ENCODE assay signal across 9 cellular contexts in genomic region chr6:3157151-3157933, GRCh38. TPM values are rescaled to one million over a fixed set of nuclear protein-coding genes. Genes with fewer than 3 reads are reported as not detected.
A peak's percentile ranks its signal among the peaks of the same experiment; 100 is the strongest.
DNase-seq lines count a peak whose midpoint lies in the region; ATAC-seq, FAIRE-seq and TF ChIP-seq lines count a peak whose summit lies in the region.
"Had no signal": no experiment of that assay in that cellular context is flagged by ENCODE, and none has a peak within 500 bp of the region (broad histone marks: within the 10 kb centered on the region; RNA-seq: fewer than 3 reads in every experiment).

TUBB2A (minus strand) TSS chr6:3157544; CDS start chr6:3157463, 81 bp downstream.

- no peaks in the 10 kb centered on the region for H3K9me3 ChIP-seq in kidney (ENCODE audit: control insufficient read depth in 1 of 2, low read length in 2 of 2)

- H3K9me3 Mint-ChIP-seq in central memory CD8-positive, alpha-beta T cell: no peaks in the 10 kb centered on the region

- no peak for FAIRE-seq in kidney (lab: Jason Lieb, UNC)
- FAIRE-seq: G401.6 had no signal

- peaks cover 10% of the 10 kb centered on the region for H3K27me3 Mint-ChIP-seq in central memory CD8-positive, alpha-beta T cell

- peak; percentile 81 for ATAC-seq in HG02642 (IDR thresholded peaks at IDR 0.05; ENCODE audit: poor library complexity, unreplicated experiment)
- peak; percentile 52 for ATAC-seq in central memory CD8-positive, alpha-beta T cell (replicated peaks; ENCODE audit: extremely low read depth, poor library complexity, severe bottlenecking)

- peak; percentile 43 for TF ChIP-seq CTCF in kidney (IDR thresholded peaks at IDR 0.05; ENCODE audit: borderline replicate concordance, extremely low read depth, insufficient read depth)

- DNase-seq in NCI-H1417 (lab: John Stamatoyannopoulos, UW) (peak; percentile 80 to 83 (median 80)), NCI-H1417 treated with DMSO at 0.1 percent for 48 hours (lab: John Stamatoyannopoulos, UW) (no peak), NCI-H146 treated with DMSO at 0.1 percent for 48 hours (lab: John Stamatoyannopoulos, UW; ENCODE audit: unreplicated experiment) (peak; percentile 47), kidney (peak; percentile 94)
- peak; percentile 79 for DNase-seq in activated CD4-positive, CD25-positive, alpha-beta regulatory T cell treated with anti-CD3 and anti-CD28 coated beads, Interleukin-2, amount 50 U/mL, for 16 hours (ENCODE audit: low read depth, low spot score)
- DNase-seq in central memory CD8-positive, alpha-beta T cell (ENCODE audit: low spot score in 2 of 2): peak; percentile 83 to 89
- DNase-seq in stimulated activated CD4-positive, alpha-beta T cell treated with anti-CD3 and anti-CD28 coated beads, Interleukin-15, amount 100 ng/mL, for 24 hours: peak; percentile 87

- H3K27ac ChIP-seq in kidney (ENCODE audit: low read depth in 2 of 2, low read length in 2 of 2): peak within 1 kb of the TSS; percentile 80 to 85

- H3K4me1 Mint-ChIP-seq in central memory CD8-positive, alpha-beta T cell: peaks cover 35% of the 10 kb centered on the region

- H3K36me3 Mint-ChIP-seq in central memory CD8-positive, alpha-beta T cell (ENCODE audit: insufficient read depth): peaks cover 14% of the 10 kb centered on the region

- H3K4me3 ChIP-seq in kidney (ENCODE audit: low read length in 2 of 2): peak within 1 kb of the TSS; percentile 84 to 95

- peaks cover 0 to 5% of the 10 kb centered on the region in 2 donors for H3K36me3 ChIP-seq in kidney (ENCODE audit: control insufficient read depth in 1 of 2, insufficient read depth in 2 of 2, low read length in 2 of 2)

- intact Hi-C loops in kidney (cut with DNase I): no loop called here

- H3K4me3 Mint-ChIP-seq in central memory CD8-positive, alpha-beta T cell: peak within 1 kb of the TSS; percentile 78

- H3K4me1 ChIP-seq in kidney (ENCODE audit: control insufficient read depth in 1 of 2, insufficient read depth in 1 of 2, low read depth in 1 of 2, low read length in 2 of 2): peaks cover 0 to 2% of the 10 kb centered on the region in 2 donors

- peak within 1 kb of the TSS; percentile 87 for H3K27ac Mint-ChIP-seq in central memory CD8-positive, alpha-beta T cell (ENCODE audit: low read depth)

- peak within 1 kb of the TSS; percentile 80 to 85 for H3K9ac ChIP-seq in kidney (ENCODE audit: low read length in 2 of 2)

RNA-seq across cellular contexts. Expression of gene TUBB2A, which starts in this region (rescaled TPM):
- 49.8 TPM for total RNA-seq in kidney
- 80.9 TPM for polyA plus RNA-seq in kidney (ENCODE audit: insufficient read depth, low read depth, low replicate concordance)
